Comparison of ENCODE assay signal across 16 cellular contexts in genomic region chr1:201653883-201654282, GRCh38.
"Had no signal": no experiment of that assay in that cellular context is flagged by ENCODE, and none has a peak within 500 bp of the region (broad histone marks: within the 10 kb centered on the region; RNA-seq: fewer than 3 reads in every experiment).

No MANE protein-coding gene starts in this region.

- H3K4me3 Mint-ChIP-seq: activated naive CD8-positive, alpha-beta T cell treated with anti-CD3 and anti-CD28 coated beads, Interleukin-2, amount 10 ng/mL, durations not matched to agents 7 days and 5 days; activated T-helper 1 cell treated with anti-CD3 and anti-CD28 coated beads, Interleukin-12 subunit alpha, Interleukin-12 subunit beta, Interleukin-2, Interleukin-4 antibody, amounts not matched to agents 30 ng/mL and 10 ng/mL and 1 ng/mL, durations not matched to agents 14 hours and 24 hours and 36 hours; dendritic cell treated with granulocyte-macrophage colony-stimulating factor and Interleukin-4, amounts not matched to agents 40 ng/mL and 50 ng/mL, for 4 days; effector memory CD8-positive, alpha-beta T cell; nephron progenitor cell; stimulated activated naive CD8-positive, alpha-beta T cell treated with anti-CD3 and anti-CD28 coated beads, Interleukin-15, amount 100 ng/mL, for 72 hours had no signal

- H3K9me3 Mint-ChIP-seq: activated naive CD8-positive, alpha-beta T cell treated with anti-CD3 and anti-CD28 coated beads, Interleukin-2, amount 10 ng/mL, durations not matched to agents 7 days and 5 days; activated T-helper 1 cell treated with anti-CD3 and anti-CD28 coated beads, Interleukin-12 subunit alpha, Interleukin-12 subunit beta, Interleukin-2, Interleukin-4 antibody, amounts not matched to agents 30 ng/mL and 10 ng/mL and 1 ng/mL, durations not matched to agents 14 hours and 24 hours and 36 hours; dendritic cell treated with granulocyte-macrophage colony-stimulating factor and Interleukin-4, amounts not matched to agents 40 ng/mL and 50 ng/mL, for 4 days; effector memory CD8-positive, alpha-beta T cell; nephron progenitor cell; stimulated activated naive CD8-positive, alpha-beta T cell treated with anti-CD3 and anti-CD28 coated beads, Interleukin-15, amount 100 ng/mL, for 72 hours had no signal

- H3K36me3 Mint-ChIP-seq: activated naive CD8-positive, alpha-beta T cell treated with anti-CD3 and anti-CD28 coated beads, Interleukin-2, amount 10 ng/mL, durations not matched to agents 7 days and 5 days had no signal

- ATAC-seq: effector memory CD8-positive, alpha-beta T cell; left ventricle myocardium superior; psoas muscle; right lobe of liver; stimulated activated naive CD8-positive, alpha-beta T cell treated with anti-CD3 and anti-CD28 coated beads, Interleukin-15, amount 100 ng/mL, for 72 hours; upper lobe of right lung had no signal

- H3K4me3 ChIP-seq: psoas muscle, right lobe of liver, spleen, testis, upper lobe of right lung had no signal

- H3K27ac Mint-ChIP-seq: activated naive CD8-positive, alpha-beta T cell treated with anti-CD3 and anti-CD28 coated beads, Interleukin-2, amount 10 ng/mL, durations not matched to agents 7 days and 5 days; activated T-helper 1 cell treated with anti-CD3 and anti-CD28 coated beads, Interleukin-12 subunit alpha, Interleukin-12 subunit beta, Interleukin-2, Interleukin-4 antibody, amounts not matched to agents 30 ng/mL and 10 ng/mL and 1 ng/mL, durations not matched to agents 14 hours and 24 hours and 36 hours; dendritic cell treated with granulocyte-macrophage colony-stimulating factor and Interleukin-4, amounts not matched to agents 40 ng/mL and 50 ng/mL, for 4 days; effector memory CD8-positive, alpha-beta T cell; nephron progenitor cell; stimulated activated naive CD8-positive, alpha-beta T cell treated with anti-CD3 and anti-CD28 coated beads, Interleukin-15, amount 100 ng/mL, for 72 hours had no signal

- H3K27ac ChIP-seq: epithelial cell of prostate, psoas muscle, right lobe of liver, spleen, testis, upper lobe of right lung had no signal

- FAIRE-seq: keratinocyte had no signal

- DNase-seq: activated CD4-positive, alpha-beta T cell treated with anti-CD3 and anti-CD28 coated beads, Interleukin-2, amount 50 U/mL, for 1 hour; activated naive CD8-positive, alpha-beta T cell treated with anti-CD3 and anti-CD28 coated beads, Interleukin-2, amount 10 ng/mL, durations not matched to agents 7 days and 5 days; effector memory CD8-positive, alpha-beta T cell; hippocampal formation; left ventricle myocardium superior; nephron progenitor cell; psoas muscle; right lobe of liver; spleen; stimulated activated naive CD8-positive, alpha-beta T cell treated with anti-CD3 and anti-CD28 coated beads, Interleukin-15, amount 100 ng/mL, for 72 hours; testis; upper lobe of right lung had no signal

- H3K27me3 ChIP-seq: testis had no signal

- H3K4me1 Mint-ChIP-seq: activated naive CD8-positive, alpha-beta T cell treated with anti-CD3 and anti-CD28 coated beads, Interleukin-2, amount 10 ng/mL, durations not matched to agents 7 days and 5 days; stimulated activated naive CD8-positive, alpha-beta T cell treated with anti-CD3 and anti-CD28 coated beads, Interleukin-15, amount 100 ng/mL, for 72 hours had no signal

- H3K36me3 ChIP-seq: right lobe of liver, spleen, upper lobe of right lung had no signal

- H3K9me3 ChIP-seq: psoas muscle, right lobe of liver, spleen, testis, upper lobe of right lung had no signal
